Comparison of ENCODE assay signal across 1 cellular context in genomic region chr16:47392114-47392513, GRCh38.
TF ChIP-seq lines count a peak whose summit lies in the region.

No MANE protein-coding gene starts in this region.

TF ChIP-seq in K562, 482 proteins besides CTCF, POLR2A, EP300 and RAD21 (continued from another document and continues in another):
- TF ChIP-seq ZBTB40 (IDR thresholded peaks at IDR 0.05) (peak; percentile 59), ZBTB40 (CRISPR knock-in tag; IDR thresholded peaks at IDR 0.05) (no peak), ZNF449 (CRISPR knock-in tag; IDR thresholded peaks at IDR 0.05) (0 out of 2 replicates have a peak, but pooled peaks have one; percentile 15), RERE (CRISPR knock-in tag; IDR thresholded peaks at IDR 0.05; ENCODE audit: borderline replicate concordance) (no peak), KDM4B (IDR thresholded peaks at IDR 0.05; ENCODE audit: borderline replicate concordance in 2 of 2, low read depth in 1 of 2) (no peak), MTA1 (IDR thresholded peaks at IDR 0.05; ENCODE audit: borderline replicate concordance) (peak; percentile 46; the same call in 1 of the 2 replicates), TCF3 (CRISPR knock-in tag; IDR thresholded peaks at IDR 0.05) (peak; percentile 57), MNT (conservative IDR thresholded peaks at IDR 0.05) (0 out of 4 replicates have a peak, but pooled peaks of 1 of the 2 experiments have one; percentile 40), CBX5 (IDR thresholded peaks at IDR 0.05; ENCODE audit: borderline replicate concordance, low read depth) (peak; percentile 47; the same call in 1 of the 2 replicates), ARNT (IDR thresholded peaks at IDR 0.05) (peak in 1 of 2 experiments; percentile 62; a peak in 1 of 4 replicates), ZNF766 (CRISPR knock-in tag; conservative IDR thresholded peaks at IDR 0.05) (peak; percentile 84), CBFB (CRISPR knock-in tag; IDR thresholded peaks at IDR 0.05) (peak; percentile 92), ETV5 (CRISPR knock-in tag; IDR thresholded peaks at IDR 0.05; ENCODE audit: low read depth) (no peak), FOXK1 (CRISPR knock-in tag; IDR thresholded peaks at IDR 0.05; ENCODE audit: borderline replicate concordance) (no peak), HMGXB4 (CRISPR knock-in tag; IDR thresholded peaks at IDR 0.05) (no peak), SMARCE1 (IDR thresholded peaks at IDR 0.05) (peak; percentile 91), FOXO4 (CRISPR knock-in tag; IDR thresholded peaks at IDR 0.05) (no peak), SMAD2 (IDR thresholded peaks at IDR 0.05; ENCODE audit: low read depth, low read length) (no peak)
- TF ChIP-seq, protein P1, sequence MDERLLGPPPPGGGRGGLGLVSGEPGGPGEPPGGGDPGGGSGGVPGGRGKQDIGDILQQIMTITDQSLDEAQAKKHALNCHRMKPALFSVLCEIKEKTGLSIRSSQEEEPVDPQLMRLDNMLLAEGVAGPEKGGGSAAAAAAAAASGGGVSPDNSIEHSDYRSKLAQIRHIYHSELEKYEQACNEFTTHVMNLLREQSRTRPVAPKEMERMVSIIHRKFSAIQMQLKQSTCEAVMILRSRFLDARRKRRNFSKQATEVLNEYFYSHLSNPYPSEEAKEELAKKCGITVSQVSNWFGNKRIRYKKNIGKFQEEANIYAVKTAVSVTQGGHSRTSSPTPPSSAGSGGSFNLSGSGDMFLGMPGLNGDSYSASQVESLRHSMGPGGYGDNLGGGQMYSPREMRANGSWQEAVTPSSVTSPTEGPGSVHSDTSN (CRISPR knock-in tag; IDR thresholded peaks at IDR 0.05; ENCODE audit: low read depth), result no peak
- TF ChIP-seq, protein P1 (tag; conservative IDR thresholded peaks at IDR 0.05; ENCODE audit: low read depth), result 0 out of 2 replicates have a peak, but pooled peaks have one; percentile 5
